Comparison of ENCODE assay signal across 14 cellular contexts in the genomic region with DNA sequence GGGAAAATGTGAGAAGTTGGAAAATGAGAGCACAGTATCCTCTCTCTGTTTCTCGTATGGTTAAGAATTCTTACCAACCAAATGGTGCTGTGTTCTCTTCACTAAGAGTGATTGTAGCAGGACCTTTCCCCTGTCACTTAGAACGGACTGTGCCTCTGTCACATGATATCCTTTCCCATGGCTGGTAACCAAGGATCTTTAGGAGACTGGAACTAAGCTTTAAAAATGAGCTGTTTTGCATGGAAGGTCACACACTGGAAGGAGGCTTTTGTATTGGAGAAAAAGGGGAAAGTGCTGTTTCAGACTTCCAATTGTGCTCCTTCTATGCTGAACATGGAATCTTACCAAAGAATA.
DNase-seq lines count a peak whose midpoint lies in the region; ATAC-seq and TF ChIP-seq lines count a peak whose summit lies in the region.
"Had no signal": no experiment of that assay in that cellular context is flagged by ENCODE, and none has a peak within 500 bp of the region (broad histone marks: within the 10 kb centered on the region; RNA-seq: fewer than 3 reads in every experiment).

No MANE protein-coding gene starts in this region.

- H3K4me2 ChIP-seq in PC-3 (ENCODE audit: low read length): no peak overlapping the region

- POLR2A ChIA-PET in HEK293 (lab: Yijun Ruan, JAX): no interaction called here
- POLR2A ChIA-PET in PC-3 (lab: Charles Lee; ENCODE audit: unreplicated experiment): interaction anchor here (0.6 to 0.8 kb wide), 2 partner anchors 82 to 782 kb away, joined by 6 to 15 read pairs; no protein-coding TSS in a partner anchor
- POLR2A ChIA-PET in activated CD4-positive, alpha-beta T cell treated with anti-CD3 and anti-CD28 coated beads for 36 hours (lab: Charles Lee): no interaction called here

- no TSS peak for BruUV-seq in PC-3 (replicated peaks; lab: Mats Ljungman, UMichigan)

- no peak overlapping the region for H2AFZ ChIP-seq in PC-3 (ENCODE audit: low read length)

- intact Hi-C loops in PC-3 (cut with micrococcal nuclease): loop anchor here (2.0 kb wide), 1 partner anchor 14 kb away; no protein-coding TSS in a partner anchor
- intact Hi-C loops in activated CD4-positive, alpha-beta T cell treated with anti-CD3 and anti-CD28 coated beads for 36 hours (cut with DNase I, micrococcal nuclease): no loop called here

- H3K79me2 ChIP-seq in PC-3 (ENCODE audit: low read length): no peaks in the 10 kb centered on the region

- H3K4me3 ChIP-seq in HEK293 (ENCODE audit: low read depth, low read length): no peak overlapping the region
- no peak overlapping the region for H3K4me3 ChIP-seq in PC-3 (ENCODE audit: low read length)

- no peaks in the 10 kb centered on the region for H3K4me1 Mint-ChIP-seq in activated CD4-positive, alpha-beta T cell treated with anti-CD3 and anti-CD28 coated beads for 36 hours
- H3K4me1 Mint-ChIP-seq: central memory CD8-positive, alpha-beta T cell had no signal

- no peak overlapping the region for H3K9ac ChIP-seq in PC-3 (ENCODE audit: low read length)

- TF ChIP-seq CTCF in HEK293 (tag by site-specific recombination; IDR thresholded peaks at IDR 0.05) (no peak), PC-3 (conservative IDR thresholded peaks at IDR 0.05; ENCODE audit: low read depth, low read length) (no peak)

- no peaks in the 10 kb centered on the region for H3K36me3 Mint-ChIP-seq in activated CD4-positive, alpha-beta T cell treated with anti-CD3 and anti-CD28 coated beads for 36 hours (ENCODE audit: low read depth)

- H3K27me3 Mint-ChIP-seq in activated CD4-positive, alpha-beta T cell treated with anti-CD3 and anti-CD28 coated beads for 36 hours: no peaks in the 10 kb centered on the region
- H3K27me3 Mint-ChIP-seq: central memory CD8-positive, alpha-beta T cell; stimulated activated naive CD8-positive, alpha-beta T cell treated with anti-CD3 and anti-CD28 coated beads, Interleukin-15, Interleukin-2, amounts not matched to agents 100 ng/mL and 50 ng/mL, for 24 hours had no signal

- H3K27ac Mint-ChIP-seq in activated CD4-positive, alpha-beta T cell treated with anti-CD3 and anti-CD28 coated beads for 36 hours: no peak overlapping the region
- H3K27ac Mint-ChIP-seq: activated T-helper 2 cell treated with anti-CD3 and anti-CD28 coated beads, Interferon-gamma antibody, Interleukin-2, Interleukin-4, amounts not matched to agents 10 μg/mL and 5 μg/mL and 100 μg/mL, durations not matched to agents 14 hours and 24 hours and 36 hours; stimulated activated naive CD8-positive, alpha-beta T cell treated with anti-CD3 and anti-CD28 coated beads, Interleukin-15, Interleukin-2, amounts not matched to agents 100 ng/mL and 50 ng/mL, for 24 hours had no signal

- H3K36me3 ChIP-seq in HEK293 (ENCODE audit: control insufficient read depth in 2 of 2, insufficient read depth in 1 of 2, low read length in 2 of 2) (no peaks in the 10 kb centered on the region), PC-3 (ENCODE audit: low read depth, low read length) (no peaks in the 10 kb centered on the region)
- H3K36me3 ChIP-seq: BE2C had no signal

- H3K4me3 Mint-ChIP-seq in activated CD4-positive, alpha-beta T cell treated with anti-CD3 and anti-CD28 coated beads for 36 hours: no peak overlapping the region
- H3K4me3 Mint-ChIP-seq: central memory CD8-positive, alpha-beta T cell; stimulated activated naive CD8-positive, alpha-beta T cell treated with anti-CD3 and anti-CD28 coated beads, Interleukin-15, Interleukin-2, amounts not matched to agents 100 ng/mL and 50 ng/mL, for 24 hours had no signal

- H3K27ac ChIP-seq in HEK293 (ENCODE audit: extremely low read depth, low read depth, low read length) (no peak overlapping the region), caudate nucleus (ENCODE audit: low read depth, low read length) (peak overlapping the region; percentile 73), layer of hippocampus (ENCODE audit: low read depth, low read length) (peak overlapping the region; percentile 48), PC-3 (ENCODE audit: low read length) (no peak overlapping the region)

- no peak for ATAC-seq in PC-3
- no peak for ATAC-seq in GM21576 (IDR thresholded peaks at IDR 0.05; ENCODE audit: unreplicated experiment)
- ATAC-seq in activated CD4-positive, alpha-beta T cell treated with anti-CD3 and anti-CD28 coated beads for 36 hours: no peak

- H3F3A ChIP-seq in PC-3 (ENCODE audit: low read length, unreplicated experiment): no peaks in the 10 kb centered on the region

- no peaks in the 10 kb centered on the region for H4K20me1 ChIP-seq in PC-3 (ENCODE audit: low read length)

- H3K4me1 ChIP-seq in HEK293 (ENCODE audit: control insufficient read depth, insufficient read depth, low read length) (no peaks in the 10 kb centered on the region), PC-3 (ENCODE audit: insufficient read depth, low read length) (no peaks in the 10 kb centered on the region)
- H3K4me1 ChIP-seq: BE2C had no signal

- H3K9me2 ChIP-seq in PC-3 (replicated peaks; ENCODE audit: low read length): no peaks in the 10 kb centered on the region

- H3K27me3 ChIP-seq in layer of hippocampus (ENCODE audit: control insufficient read depth, insufficient read depth, low read length) (no peaks in the 10 kb centered on the region), PC-3 (ENCODE audit: low read length) (no peaks in the 10 kb centered on the region)
- H3K27me3 ChIP-seq: BE2C had no signal

- H3K9me3 Mint-ChIP-seq in activated CD4-positive, alpha-beta T cell treated with anti-CD3 and anti-CD28 coated beads for 36 hours (ENCODE audit: low read depth): no peaks in the 10 kb centered on the region
- H3K9me3 Mint-ChIP-seq: activated T-helper 2 cell treated with anti-CD3 and anti-CD28 coated beads, Interferon-gamma antibody, Interleukin-2, Interleukin-4, amounts not matched to agents 10 μg/mL and 5 μg/mL and 100 μg/mL, durations not matched to agents 14 hours and 24 hours and 36 hours; central memory CD8-positive, alpha-beta T cell; stimulated activated naive CD8-positive, alpha-beta T cell treated with anti-CD3 and anti-CD28 coated beads, Interleukin-15, Interleukin-2, amounts not matched to agents 100 ng/mL and 50 ng/mL, for 24 hours had no signal

- CTCF ChIA-PET in HEK293 (lab: Yijun Ruan, JAX): interaction anchor here (0.6 kb wide), 1 partner anchor 20 kb away, joined by 3 read pairs; no protein-coding TSS in a partner anchor
- CTCF ChIA-PET in PC-3 (lab: Charles Lee): no interaction called here
- CTCF ChIA-PET in activated CD4-positive, alpha-beta T cell treated with anti-CD3 and anti-CD28 coated beads for 36 hours (lab: Charles Lee): no interaction called here

- H3K9me3 ChIP-seq in HEK293 (ENCODE audit: control insufficient read depth, insufficient read depth, low read depth, low read length) (no peaks in the 10 kb centered on the region), PC-3 (ENCODE audit: low read length) (no peaks in the 10 kb centered on the region)
- H3K9me3 ChIP-seq: BE2C had no signal

- DNase-seq in caudate nucleus (lab: John Stamatoyannopoulos, UW) (peak in 25 of 61 donors; percentile 0 to 60 (median 18)), putamen (ENCODE audit: low spot score) (peak; percentile 67), PC-3 (no peak), GF-D8 (lab: John Stamatoyannopoulos, UW) (no peak)
- DNase-seq in activated CD4-positive, alpha-beta T cell treated with anti-CD3 and anti-CD28 coated beads for 36 hours: no peak
- DNase-seq: BE2C; NCI-H2171; stimulated activated CD4-positive, alpha-beta T cell treated with anti-CD3 and anti-CD28 coated beads, Interleukin-4, amount 100 ng/mL, for 4 hours had no signal

TF ChIP-seq in HEK293, 187 proteins besides CTCF, POLR2A, EP300 and RAD21:
- TF ChIP-seq, protein P1, sequence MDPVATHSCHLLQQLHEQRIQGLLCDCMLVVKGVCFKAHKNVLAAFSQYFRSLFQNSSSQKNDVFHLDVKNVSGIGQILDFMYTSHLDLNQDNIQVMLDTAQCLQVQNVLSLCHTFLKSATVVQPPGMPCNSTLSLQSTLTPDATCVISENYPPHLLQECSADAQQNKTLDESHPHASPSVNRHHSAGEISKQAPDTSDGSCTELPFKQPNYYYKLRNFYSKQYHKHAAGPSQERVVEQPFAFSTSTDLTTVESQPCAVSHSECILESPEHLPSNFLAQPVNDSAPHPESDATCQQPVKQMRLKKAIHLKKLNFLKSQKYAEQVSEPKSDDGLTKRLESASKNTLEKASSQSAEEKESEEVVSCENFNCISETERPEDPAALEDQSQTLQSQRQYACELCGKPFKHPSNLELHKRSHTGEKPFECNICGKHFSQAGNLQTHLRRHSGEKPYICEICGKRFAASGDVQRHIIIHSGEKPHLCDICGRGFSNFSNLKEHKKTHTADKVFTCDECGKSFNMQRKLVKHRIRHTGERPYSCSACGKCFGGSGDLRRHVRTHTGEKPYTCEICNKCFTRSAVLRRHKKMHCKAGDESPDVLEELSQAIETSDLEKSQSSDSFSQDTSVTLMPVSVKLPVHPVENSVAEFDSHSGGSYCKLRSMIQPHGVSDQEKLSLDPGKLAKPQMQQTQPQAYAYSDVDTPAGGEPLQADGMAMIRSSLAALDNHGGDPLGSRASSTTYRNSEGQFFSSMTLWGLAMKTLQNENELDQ (tag by site-specific recombination; IDR thresholded peaks at IDR 0.05; ENCODE audit: low read depth): 0 out of 2 replicates have a peak, but pooled peaks have one; percentile 46
- TF ChIP-seq ZNF561 (tag by site-specific recombination; IDR thresholded peaks at IDR 0.05; ENCODE audit: borderline replicate concordance): no peak

Comparison
In these comparisons a context has a peak if more than half of its experiments do, and no peak if none do; other contexts are left out.
1. H3K27ac ChIP-seq: peak in caudate nucleus (single experiment) and layer of hippocampus (single experiment); none in HEK293 (single experiment) and PC-3 (single experiment).